In the genomic region with DNA sequence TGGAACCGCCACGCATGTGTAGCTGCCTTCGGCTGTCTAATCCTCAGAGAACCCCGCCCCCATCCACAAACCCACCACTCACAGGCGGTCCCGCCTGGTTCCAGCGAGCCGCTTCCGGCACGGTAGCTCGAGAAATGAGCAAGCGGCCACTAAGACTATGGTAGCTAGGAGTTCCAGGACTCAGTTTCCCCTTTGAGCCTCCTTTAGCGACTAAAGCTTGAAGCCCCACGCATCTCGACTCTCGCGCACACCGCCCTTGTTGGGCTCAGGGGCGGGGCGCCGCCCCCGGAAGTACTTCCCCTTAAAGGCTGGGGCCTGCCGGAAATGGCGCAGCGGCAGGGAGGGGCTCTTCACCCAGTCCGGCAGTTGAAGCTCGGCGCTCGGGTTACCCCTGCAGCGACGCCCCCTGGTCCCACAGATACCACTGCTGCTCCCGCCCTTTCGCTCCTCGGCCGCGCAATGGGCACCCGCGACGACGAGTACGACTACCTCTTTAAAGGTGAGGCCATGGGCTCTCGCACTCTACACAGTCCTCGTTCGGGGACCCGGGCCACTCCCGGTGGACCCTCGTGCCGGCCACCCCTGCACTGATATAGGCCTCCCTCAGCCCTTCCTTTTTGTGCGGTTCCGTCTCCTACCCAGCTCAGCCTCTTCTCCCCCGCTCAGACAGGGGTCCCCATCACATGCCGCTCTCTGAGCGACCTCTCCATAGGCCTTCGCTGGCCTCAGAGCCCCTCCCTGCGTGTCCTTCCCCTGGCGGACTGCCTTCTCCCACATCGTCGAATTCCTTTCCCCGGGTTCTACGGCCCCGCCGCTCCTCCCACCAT, we compare ENCODE assay signal across 7 cellular contexts.
A peak's percentile ranks its signal among the peaks of the same experiment; 100 is the strongest.
DNase-seq lines count a peak whose midpoint lies in the region; ATAC-seq and TF ChIP-seq lines count a peak whose summit lies in the region.

Gene RAB11A (plus strand): TSS at position 365 of the 827 bp plus-strand sequence. CDS start 95 bp downstream, at position 460.

- DNase-seq in NCI-H2029 treated with DMSO at 0.1 percent for 48 hours (lab: John Stamatoyannopoulos, UW) = peak; percentile 57
- peak; percentile 88 for DNase-seq in T-helper 9 cell
- DNase-seq in astrocyte of the hippocampus (ENCODE audit: low read depth, low spot score) = peak; percentile 98
- DNase-seq in hippocampal formation (lab: John Stamatoyannopoulos, UW) = peak; percentile 93 to 98
- peak; percentile 89 for DNase-seq in retinal pigment epithelial cell (ENCODE audit: low read depth)

- peak; percentile 47 for TF ChIP-seq CTCF in retinal pigment epithelial cell (conservative IDR thresholded peaks at IDR 0.05; ENCODE audit: low read depth, low read length)

- H3K4me3 ChIP-seq in retinal pigment epithelial cell (ENCODE audit: low read length) = peak within 1 kb of the TSS; percentile 80

- ATAC-seq in GM18508 (IDR thresholded peaks at IDR 0.05; ENCODE audit: insufficient read depth, unreplicated experiment) (peak; percentile 47), HG03025 (IDR thresholded peaks at IDR 0.05; ENCODE audit: low FRiP score, unreplicated experiment) (peak; percentile 84)

Comparison
In these comparisons a context has a peak if more than half of its experiments do, and no peak if none do; other contexts are left out.
1. Peak in every context shown above with its lines: DNase-seq, ATAC-seq and H3K4me3 ChIP-seq.